ENCODE assay signal across 8 cellular contexts in genomic region chr1:212012034-212012740, GRCh38. TPM values are rescaled to one million over a fixed set of nuclear protein-coding genes. Genes with fewer than 3 reads are reported as not detected.
DNase-seq lines count a peak whose midpoint lies in the region; TF ChIP-seq lines count a peak whose summit lies in the region.

No MANE protein-coding gene starts in this region.

- no peak overlapping the region for H3K9ac ChIP-seq in GM23248
- no peak overlapping the region for H3K9ac ChIP-seq in MM.1S (ENCODE audit: low read length)

- H3K4me1 ChIP-seq in GM23248 (ENCODE audit: insufficient read depth) (no peaks in the 10 kb centered on the region), MM.1S (ENCODE audit: low read length) (no peaks in the 10 kb centered on the region), right atrium auricular region (no peaks in the 10 kb centered on the region), sigmoid colon (no peaks in the 10 kb centered on the region)

- no peaks in the 10 kb centered on the region for H3K9me2 ChIP-seq in GM23248 (ENCODE audit: insufficient read depth)
- H3K9me2 ChIP-seq in MM.1S (replicated peaks; ENCODE audit: insufficient read depth, low read length), result no peaks in the 10 kb centered on the region

- H3K27me3 ChIP-seq in GM23248 (replicated peaks; ENCODE audit: insufficient read depth), result no peaks in the 10 kb centered on the region
- no peaks in the 10 kb centered on the region for H3K27me3 ChIP-seq in MM.1S (replicated peaks; ENCODE audit: insufficient read depth, low read length)
- no peaks in the 10 kb centered on the region for H3K27me3 ChIP-seq in right atrium auricular region
- no peaks in the 10 kb centered on the region for H3K27me3 ChIP-seq in sigmoid colon

- H4K20me1 ChIP-seq in GM23248 (ENCODE audit: insufficient read depth) (no peaks in the 10 kb centered on the region), MM.1S (ENCODE audit: insufficient read depth, low read length) (no peaks in the 10 kb centered on the region)

- H3K4me2 ChIP-seq in GM23248 (ENCODE audit: unreplicated experiment) (no peak overlapping the region), MM.1S (ENCODE audit: low read depth, low read length) (no peak overlapping the region)

- no peak overlapping the region for H2AFZ ChIP-seq in GM23248
- H2AFZ ChIP-seq in MM.1S (ENCODE audit: low read length), result no peak overlapping the region

- TF ChIP-seq EP300 in sigmoid colon (IDR thresholded peaks at IDR 0.05), result no peak

- TF ChIP-seq POLR2A in sigmoid colon (IDR thresholded peaks at IDR 0.05), result no peak

- H3K79me2 ChIP-seq in GM23248 (ENCODE audit: insufficient read depth) (no peaks in the 10 kb centered on the region), MM.1S (ENCODE audit: low read length) (no peaks in the 10 kb centered on the region)

- intact Hi-C loops in sigmoid colon (cut with DNase I), result no loop called here

- DNase-seq in GF-D8 (lab: John Stamatoyannopoulos, UW), result peak; percentile 32
- DNase-seq in GM23248, result peak; percentile 80
- DNase-seq in MM.1S, result peak; percentile 72
- DNase-seq in SW 1271 (lab: John Stamatoyannopoulos, UW), result peak; percentile 7 to 37
- peak; percentile 58 for DNase-seq in amniotic epithelial cell (ENCODE audit: low read depth)
- DNase-seq in right atrium auricular region (ENCODE audit: low spot score), result peak; percentile 77
- peak; percentile 71 for DNase-seq in sigmoid colon
- no peak for DNase-seq in NCI-H187 treated with DMSO at 0.1 percent for 48 hours (lab: John Stamatoyannopoulos, UW)

- WGBS in GM23248 (ENCODE audit: low coverage in 1 of 2, low lambda C conversion rate in 2 of 2, missing lambda C conversion rate in 2 of 2), 2 experiments, result 55 to 56% methylated on average over 7 of the region's 7 CpGs
- WGBS in sigmoid colon, 2 donors, result 54 to 65% methylated on average over 7 of the region's 7 CpGs

- TF ChIP-seq CTCF in MM.1S (IDR thresholded peaks at IDR 0.05; ENCODE audit: low read length) (peak; percentile 99), right atrium auricular region (IDR thresholded peaks at IDR 0.05) (peak; percentile 91 to 94), sigmoid colon (IDR thresholded peaks at IDR 0.05) (peak; percentile 59 to 93 (median 82))

- in situ Hi-C loops in GM23248 (cut with MboI), result loop anchor here (25.0 kb wide), 1 partner anchor 325 kb away; the partner anchor contains the start of gene NEK2

- H3K27ac ChIP-seq in GM23248 (no peak overlapping the region), MM.1S (ENCODE audit: low read length) (no peak overlapping the region), right atrium auricular region (no peak overlapping the region), sigmoid colon (no peak overlapping the region)

- H3K36me3 ChIP-seq in GM23248 (ENCODE audit: low read depth) (no peaks in the 10 kb centered on the region; the same call in 1 of the 2 replicates), MM.1S (replicated peaks; ENCODE audit: insufficient read depth, low read length) (peaks cover 3% of the 10 kb centered on the region; the same call in 1 of the 2 replicates), right atrium auricular region (peaks cover under 1% of the 10 kb centered on the region), sigmoid colon (peaks cover 0 to 23% (median 0%) of the 10 kb centered on the region in 4 donors)

- H3K9me3 ChIP-seq in GM23248 (ENCODE audit: low read depth), result no peaks in the 10 kb centered on the region
- H3K9me3 ChIP-seq in MM.1S (replicated peaks; ENCODE audit: insufficient read depth, low read length), result no peaks in the 10 kb centered on the region
- H3K9me3 ChIP-seq in right atrium auricular region, result no peaks in the 10 kb centered on the region
- H3K9me3 ChIP-seq in sigmoid colon, result no peaks in the 10 kb centered on the region

- H3F3A ChIP-seq in GM23248 (ENCODE audit: insufficient read depth), result no peaks in the 10 kb centered on the region
- peaks cover 3% of the 10 kb centered on the region for H3F3A ChIP-seq in MM.1S (ENCODE audit: insufficient read depth, low read length)

- H3K4me3 ChIP-seq in GM23248, result no peak overlapping the region
- no peak overlapping the region for H3K4me3 ChIP-seq in MM.1S (ENCODE audit: low read length)
- H3K4me3 ChIP-seq in right atrium auricular region, result no peak overlapping the region
- no peak overlapping the region for H3K4me3 ChIP-seq in sigmoid colon

RNA-seq across cellular contexts. Expression of gene INTS7, which starts 23.2 kb away (rescaled TPM):
- 9.6 and 12.1 TPM in 2 replicates for total RNA-seq in GM23248 (2014; rRNA removed; shearing (Covaris generic))
- polyA plus RNA-seq in GM23248 (2016; fragmentation: Nextera tagmentation; extraction: Ambion mirVana) (9.8 and 11.8 TPM in 2 replicates), sigmoid colon (1 to 10 TPM; 4.4 to 7.7 (median 6.0) TPM)
- total RNA-seq in right atrium auricular region (1 to 10 TPM; 4.9 to 7.5 TPM), sigmoid colon (10 to 100 TPM in 1 of 4 donors, 1 to 10 TPM in 3; 5.6 to 13.2 (median 6.9) TPM)

RNA-seq across cellular contexts. Expression of gene DTL, which starts 23.4 kb away (rescaled TPM):
- 8.2 and 10.5 TPM in 2 replicates for total RNA-seq in GM23248 (2014; rRNA removed; shearing (Covaris generic))
- polyA plus RNA-seq in GM23248 (2016; fragmentation: Nextera tagmentation; extraction: Ambion mirVana), result 7.6 and 9.7 TPM in 2 replicates
- total RNA-seq in right atrium auricular region, result under 1 TPM in 1 of 2 donors, not detected in 1; 0.08 TPM
- under 1 TPM in 2 of 4 donors, not detected in 2; 0.36 to 0.41 TPM for total RNA-seq in sigmoid colon
- polyA plus RNA-seq in sigmoid colon, result 1 to 10 TPM in 2 of 3 donors, under 1 TPM in 1; 0.60 to 4.4 (median 1.2) TPM
